ENCODE assay signal across 20 cellular contexts in the genomic region with DNA sequence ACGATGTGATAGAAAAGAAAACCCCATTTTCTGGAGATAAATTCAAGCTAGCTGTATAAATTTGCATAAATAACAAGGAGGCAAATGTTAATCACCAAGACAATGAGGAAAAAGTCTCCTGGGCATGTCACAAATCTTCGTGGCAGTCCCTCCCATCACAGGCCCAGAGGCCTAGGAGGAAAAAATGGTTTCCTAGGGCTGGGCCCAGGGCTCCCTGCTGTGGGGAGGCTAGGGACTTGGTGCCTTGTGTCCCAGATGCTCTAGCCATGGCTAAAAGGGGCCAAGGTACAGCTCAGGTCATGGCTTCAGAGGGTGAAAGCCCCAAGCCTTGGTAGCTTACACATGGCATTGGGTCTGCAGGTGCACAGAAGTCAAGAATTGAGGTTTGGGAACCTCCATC.
"Had no signal": no experiment of that assay in that cellular context is flagged by ENCODE, and none has a peak within 500 bp of the region (broad histone marks: within the 10 kb centered on the region; RNA-seq: fewer than 3 reads in every experiment).

No MANE protein-coding gene starts in this region.

- H3K4me3 ChIP-seq: colonic mucosa, hepatocyte, right atrium auricular region, sigmoid colon, skin epidermis, testis, tibial nerve, upper lobe of right lung, vagina had no signal

- DNase-seq: colonic mucosa; dermis blood vessel endothelial cell; erythroblast; foreskin keratinocyte; head of caudate nucleus; kidney glomerular epithelial cell; mammary epithelial cell; naive thymus-derived CD4-positive, alpha-beta T cell; sigmoid colon; stimulated activated CD4-positive, alpha-beta T cell treated with anti-CD3 and anti-CD28 coated beads, Interleukin-2, amount 100 ng/mL, for 24 hours; stimulated activated CD4-positive, alpha-beta T cell treated with anti-CD3 and anti-CD28 coated beads, Interleukin-4, amount 100 ng/mL, for 4 hours; stimulated activated naive CD4-positive, alpha-beta T cell treated with Interleukin-2 at 50 U/mL for 16 hours; testis; upper lobe of right lung had no signal

- H3K4me1 Mint-ChIP-seq: neural crest cell had no signal

- ATAC-seq: foreskin keratinocyte; naive thymus-derived CD4-positive, alpha-beta T cell; upper lobe of right lung had no signal

- H3K9me3 ChIP-seq: colonic mucosa, testis, vagina had no signal

- H3K4me1 ChIP-seq: colonic mucosa, foreskin keratinocyte, sigmoid colon, testis, upper lobe of right lung, vagina had no signal

- H3K27ac ChIP-seq: colonic mucosa, foreskin keratinocyte, hepatocyte, right atrium auricular region, sigmoid colon, skin epidermis, testis, tibial nerve, upper lobe of right lung, vagina had no signal

- H3K4me2 ChIP-seq: hepatocyte had no signal

- H3K4me3 Mint-ChIP-seq: neural crest cell had no signal

- H3K27me3 Mint-ChIP-seq: naive thymus-derived CD4-positive, alpha-beta T cell had no signal

- H3K36me3 ChIP-seq: colonic mucosa, right atrium auricular region, sigmoid colon, upper lobe of right lung, vagina had no signal

- H3K27me3 ChIP-seq: colonic mucosa, foreskin keratinocyte, hepatocyte, right atrium auricular region, sigmoid colon, testis, tibial nerve, upper lobe of right lung, vagina had no signal
